ENCODE assay signal across 21 cellular contexts in the genomic region with DNA sequence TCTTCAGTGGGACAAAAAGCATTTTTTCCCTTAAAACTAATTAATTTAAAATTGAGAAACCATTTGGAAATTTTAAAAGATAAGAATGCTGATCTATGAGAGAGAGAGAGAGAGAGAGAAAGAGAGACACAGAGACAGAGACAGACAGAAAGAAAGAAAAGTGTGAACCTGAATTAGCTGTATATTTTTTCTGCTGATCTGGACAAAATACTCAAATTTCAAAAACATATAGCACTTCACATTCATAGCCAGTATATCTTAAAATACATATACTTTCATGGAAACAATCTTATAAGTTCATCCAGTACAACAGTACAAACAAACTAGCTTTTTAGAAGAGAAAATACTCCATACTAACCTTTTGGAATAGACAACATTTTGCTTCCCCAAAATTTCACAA. TPM values are rescaled to one million over a fixed set of nuclear protein-coding genes. Genes with fewer than 3 reads are reported as not detected.
DNase-seq lines count a peak whose midpoint lies in the region; ATAC-seq, FAIRE-seq and TF ChIP-seq lines count a peak whose summit lies in the region.
"Had no signal": no experiment of that assay in that cellular context is flagged by ENCODE, and none has a peak within 500 bp of the region (broad histone marks: within the 10 kb centered on the region; RNA-seq: fewer than 3 reads in every experiment).

No MANE protein-coding gene starts in this region.

- CTCF ChIA-PET in A549 (lab: Yijun Ruan, JAX) (no interaction called here), IMR-90 (lab: Yijun Ruan, JAX) (no interaction called here), HEK293T (lab: Yijun Ruan, JAX) (interaction anchor here (0.5 to 0.6 kb wide), 2 partner anchors 570 to 575 kb away, joined by 3 to 8 read pairs; no protein-coding TSS in a partner anchor)

- H3K9ac ChIP-seq in IMR-90 (ENCODE audit: low read depth, low read length) (no peak overlapping the region), neural cell (ENCODE audit: low read length) (no peak overlapping the region)

- DNase-seq in A549 (ENCODE audit: low read depth in 1 of 2, low spot score in 1 of 2) (no peak), IMR-90 (no peak), bronchial epithelial cell (ENCODE audit: low read depth) (no peak), HEK293T (ENCODE audit: extremely low spot score) (no peak), GF-D8 (lab: John Stamatoyannopoulos, UW) (no peak)
- DNase-seq: EL, HFFc6, NCI-H1105 treated with DMSO at 0.1 percent for 48 hours, NCI-H2081, NCI-H2171 treated with DMSO at 0.1 percent for 48 hours, NCI-H526, OCI-M1, T-helper 1 cell had no signal

- H3K4me1 ChIP-seq in A549, result no peaks in the 10 kb centered on the region
- no peaks in the 10 kb centered on the region for H3K4me1 ChIP-seq in IMR-90 (ENCODE audit: control insufficient read depth, insufficient read depth, low read length)

- TF ChIP-seq CTCF in A549 (IDR thresholded peaks at IDR 0.05) (no peak), IMR-90 (conservative IDR thresholded peaks at IDR 0.05; ENCODE audit: low read depth, low read length) (no peak), bronchial epithelial cell (IDR thresholded peaks at IDR 0.05; ENCODE audit: insufficient read depth, low read length, severe bottlenecking) (no peak), neural cell (IDR thresholded peaks at IDR 0.05; ENCODE audit: poor library complexity, severe bottlenecking) (no peak)

- H4K8ac ChIP-seq in IMR-90 (ENCODE audit: low read depth in 2 of 2, low read length in 2 of 2), result no peak overlapping the region

- H3F3A ChIP-seq in neural cell (ENCODE audit: insufficient read depth, low read length, poor library complexity, severe bottlenecking), result no peaks in the 10 kb centered on the region

- FAIRE-seq in A549 (lab: Jason Lieb, UNC) (peak; percentile 39), bronchial epithelial cell (lab: Jason Lieb, UNC) (peak; percentile 55)
- FAIRE-seq: D721Med had no signal

- ATAC-seq in A549 (no peak), IMR-90 (ENCODE audit: low read depth) (no peak), GM19467 (IDR thresholded peaks at IDR 0.05; ENCODE audit: unreplicated experiment) (no peak), HG02840 (IDR thresholded peaks at IDR 0.05; ENCODE audit: low FRiP score, unreplicated experiment) (no peak)
- ATAC-seq: Right ventricle myocardium inferior had no signal

- no peaks in the 10 kb centered on the region for H3K9me3 ChIP-seq in A549
- H3K9me3 ChIP-seq in IMR-90 (ENCODE audit: control insufficient read depth, insufficient read depth, low read length), result no peaks in the 10 kb centered on the region
- H3K9me3 ChIP-seq in neural cell (ENCODE audit: low read length), result no peaks in the 10 kb centered on the region
- H3K9me3 ChIP-seq: SJSA1 had no signal

- intact Hi-C loops in IMR-90 (cut with micrococcal nuclease), result no loop called here

- no peak overlapping the region for H2BK20ac ChIP-seq in IMR-90 (ENCODE audit: low read depth, low read length)

- dilution Hi-C loops in IMR-90 (cut with HindIII; ENCODE audit: low sequenced_read_pairs, unreplicated experiment), result no loop called here

- H3K27ac ChIP-seq in A549 (no peak overlapping the region), IMR-90 (ENCODE audit: insufficient read depth, low read length) (no peak overlapping the region), neural cell (ENCODE audit: low read length) (no peak overlapping the region)
- H3K27ac ChIP-seq: C4-2B, HL-60, SJSA1 had no signal

- TF ChIP-seq POLR2A in A549 (IDR thresholded peaks at IDR 0.05; ENCODE audit: low read length), result no peak
- TF ChIP-seq POLR2A in IMR-90 (IDR thresholded peaks at IDR 0.05; ENCODE audit: low read depth, low read length), result no peak

- no peak overlapping the region for H3K14ac ChIP-seq in IMR-90 (replicated peaks; ENCODE audit: low read depth, low read length)

- POLR2A ChIA-PET in A549 (lab: Yijun Ruan, JAX), result no interaction called here
- POLR2A ChIA-PET in IMR-90 (lab: Charles Lee; ENCODE audit: unreplicated experiment), result no interaction called here
- POLR2A ChIA-PET in HEK293T (lab: Yijun Ruan, JAX), result no interaction called here

- TF ChIP-seq RAD21 in A549 (conservative IDR thresholded peaks at IDR 0.05 in 1 of 2, IDR thresholded peaks at IDR 0.05 in 1 of 2), result no peak
- TF ChIP-seq RAD21 in IMR-90 (IDR thresholded peaks at IDR 0.05; ENCODE audit: low read length), result no peak
- no peak for TF ChIP-seq RAD21 in neural cell (conservative IDR thresholded peaks at IDR 0.05)

- H3K4me3 ChIP-seq in A549 (no peak overlapping the region), IMR-90 (ENCODE audit: insufficient read depth, low read depth, low read length) (no peak overlapping the region), bronchial epithelial cell (ENCODE audit: low read depth, low read length) (no peak overlapping the region), neural cell (ENCODE audit: low read length) (peak overlapping the region; percentile 59)
- H3K4me3 ChIP-seq: SJSA1 had no signal

- no peak overlapping the region for H4K91ac ChIP-seq in IMR-90 (ENCODE audit: insufficient read depth, low read depth, low read length)

- H2AFZ ChIP-seq in IMR-90 (replicated peaks; ENCODE audit: low read length, poor library complexity) (no peak overlapping the region), neural cell (ENCODE audit: low read depth, low read length) (no peak overlapping the region)

- in situ Hi-C loops in IMR-90 (cut with MboI; ENCODE audit: low sequenced_read_pairs), result no loop called here

- H3K23ac ChIP-seq in IMR-90 (ENCODE audit: low read depth, low read length), result no peak overlapping the region

- BruUV-seq in IMR-90 (replicated peaks; lab: Mats Ljungman, UMichigan), result no TSS peak

- no peaks in the 10 kb centered on the region for H3K79me1 ChIP-seq in IMR-90 (ENCODE audit: low read depth in 1 of 2, low read length in 2 of 2)

- TF ChIP-seq EP300 in A549 (IDR thresholded peaks at IDR 0.05) (no peak), neural cell (conservative IDR thresholded peaks at IDR 0.05; ENCODE audit: poor library complexity, severe bottlenecking) (no peak)

- no peaks in the 10 kb centered on the region; the same call in 1 of the 2 replicates for H3K9me1 ChIP-seq in IMR-90 (ENCODE audit: insufficient read depth, low read length)

- H3K27me3 ChIP-seq in IMR-90 (ENCODE audit: control insufficient read depth, insufficient read depth, low read length) (no peaks in the 10 kb centered on the region; the same call in 1 of the 2 replicates), bronchial epithelial cell (ENCODE audit: control insufficient read depth, insufficient read depth, low read length) (no peaks in the 10 kb centered on the region), neural cell (ENCODE audit: insufficient read depth, low read depth, low read length) (no peaks in the 10 kb centered on the region)
- H3K27me3 ChIP-seq: SJSA1 had no signal

- no peak overlapping the region for H4K5ac ChIP-seq in IMR-90 (ENCODE audit: low read depth, low read length)

- H3K36me3 ChIP-seq in IMR-90 (ENCODE audit: control insufficient read depth, insufficient read depth, low read length) (no peaks in the 10 kb centered on the region), bronchial epithelial cell (ENCODE audit: control insufficient read depth, insufficient read depth, low read length) (no peaks in the 10 kb centered on the region), neural cell (ENCODE audit: insufficient read depth, low read length) (no peaks in the 10 kb centered on the region)
- H3K36me3 ChIP-seq: SJSA1 had no signal

- no peak overlapping the region for H2AK5ac ChIP-seq in IMR-90 (ENCODE audit: low read depth, low read length)

- H3K4me2 ChIP-seq in A549, result no peak overlapping the region
- no peak overlapping the region for H3K4me2 ChIP-seq in IMR-90 (ENCODE audit: low read depth, low read length)
- no peak overlapping the region for H3K4me2 ChIP-seq in neural cell (ENCODE audit: low read length)

- no peak overlapping the region for H2BK5ac ChIP-seq in IMR-90 (ENCODE audit: low read depth, low read length, poor library complexity, severe bottlenecking)

- H4K20me1 ChIP-seq in IMR-90 (ENCODE audit: insufficient read depth, low read length) (no peaks in the 10 kb centered on the region), neural cell (ENCODE audit: insufficient read depth) (no peaks in the 10 kb centered on the region)

- H2BK120ac ChIP-seq in IMR-90 (ENCODE audit: low read depth, low read length), result no peak overlapping the region

- no peak overlapping the region for H3K4ac ChIP-seq in IMR-90 (ENCODE audit: low read depth, low read length)

- no peak overlapping the region for H2AK9ac ChIP-seq in IMR-90 (replicated peaks; ENCODE audit: low read depth, low read length, poor library complexity)

- no peak overlapping the region for H2BK15ac ChIP-seq in IMR-90 (ENCODE audit: low read depth, low read length)

- H3K9me2 ChIP-seq in neural cell (ENCODE audit: insufficient read depth, low read length), result no peaks in the 10 kb centered on the region

- H3K79me2 ChIP-seq in neural cell (replicated peaks; ENCODE audit: insufficient read depth, low read length), result no peaks in the 10 kb centered on the region

- no peak overlapping the region for H3K18ac ChIP-seq in IMR-90 (ENCODE audit: low read depth, low read length)

- no peak overlapping the region for H3K56ac ChIP-seq in IMR-90 (ENCODE audit: extremely low read depth, insufficient read depth, low read length)

TF ChIP-seq in A549, 52 proteins besides CTCF, POLR2A, EP300 and RAD21 (continues in another document):
- no peak for TF ChIP-seq ZFP36 (IDR thresholded peaks at IDR 0.05; ENCODE audit: borderline replicate concordance, partially characterized antibody)
- no peak for TF ChIP-seq NFE2L2 (conservative IDR thresholded peaks at IDR 0.05; ENCODE audit: low read length)

TF ChIP-seq in IMR-90, 13 proteins besides CTCF, POLR2A, EP300 and RAD21 (continues in another document):
- no peak for TF ChIP-seq MXI1 (IDR thresholded peaks at IDR 0.05; ENCODE audit: borderline replicate concordance, low read depth, low read length)

TF ChIP-seq in neural cell, 6 proteins besides CTCF, POLR2A, EP300 and RAD21 (continues in another document):
- no peak for TF ChIP-seq MXI1 (conservative IDR thresholded peaks at IDR 0.05; ENCODE audit: poor library complexity, severe bottlenecking)

TF ChIP-seq in HEK293T, 16 proteins besides CTCF, POLR2A, EP300 and RAD21 (continues in another document):
- TF ChIP-seq ARNT (IDR thresholded peaks at IDR 0.05) (no peak), FOXK2 (IDR thresholded peaks at IDR 0.05) (no peak), ZNF384 (IDR thresholded peaks at IDR 0.05) (no peak), SP1 (IDR thresholded peaks at IDR 0.05) (no peak)

RNA-seq across cellular contexts. Expression of a gene that starts 18.4 kb away (rescaled TPM):
- 34.8 and 35.5 TPM in 2 replicates for polyA plus RNA-seq in A549 (2011; rRNA removed)
- 7.4 and 8.6 TPM in 2 replicates for polyA plus RNA-seq in A549 (2012; cell fraction: cytosol; rRNA removed)
- polyA plus RNA-seq in A549 (2012; cell fraction: nucleus; rRNA removed), result 2.7 and 4.2 TPM in 2 replicates
- polyA plus RNA-seq in A549 (2017; fragmentation: RNase III; extraction: RNeasy Plus Mini Kit Qiagen cat#74134 plus additional on column Dnase treatment), result 9.6 to 10.3 TPM (median 10.2 TPM) in 3 replicates
- 16.7 and 17.4 TPM in 2 replicates for polyA minus RNA-seq in A549 (2011; rRNA and poly(A)+ RNA removed)
- total RNA-seq in IMR-90 (2012; rRNA removed), result 11.1 and 11.8 TPM in 2 replicates
- 5.9 and 6.3 TPM in 2 replicates for polyA plus RNA-seq in IMR-90 (2012; rRNA removed)
- polyA plus RNA-seq in IMR-90 (2012; cell fraction: cytosol; rRNA removed), result 2.1 and 3.4 TPM in 2 replicates
- 0.50 and 3.6 TPM in 2 replicates for polyA plus RNA-seq in IMR-90 (2012; cell fraction: nucleus; rRNA removed; ENCODE audit: low replicate concordance)
- total RNA-seq in bronchial epithelial cell, result 13.2 and 22.5 TPM in 2 replicates
- polyA plus RNA-seq in neural cell, result 41.1 and 48.7 TPM in 2 replicates
- polyA minus RNA-seq in neural cell, result 46.0 and 57.9 TPM in 2 replicates
